In the genomic region with DNA sequence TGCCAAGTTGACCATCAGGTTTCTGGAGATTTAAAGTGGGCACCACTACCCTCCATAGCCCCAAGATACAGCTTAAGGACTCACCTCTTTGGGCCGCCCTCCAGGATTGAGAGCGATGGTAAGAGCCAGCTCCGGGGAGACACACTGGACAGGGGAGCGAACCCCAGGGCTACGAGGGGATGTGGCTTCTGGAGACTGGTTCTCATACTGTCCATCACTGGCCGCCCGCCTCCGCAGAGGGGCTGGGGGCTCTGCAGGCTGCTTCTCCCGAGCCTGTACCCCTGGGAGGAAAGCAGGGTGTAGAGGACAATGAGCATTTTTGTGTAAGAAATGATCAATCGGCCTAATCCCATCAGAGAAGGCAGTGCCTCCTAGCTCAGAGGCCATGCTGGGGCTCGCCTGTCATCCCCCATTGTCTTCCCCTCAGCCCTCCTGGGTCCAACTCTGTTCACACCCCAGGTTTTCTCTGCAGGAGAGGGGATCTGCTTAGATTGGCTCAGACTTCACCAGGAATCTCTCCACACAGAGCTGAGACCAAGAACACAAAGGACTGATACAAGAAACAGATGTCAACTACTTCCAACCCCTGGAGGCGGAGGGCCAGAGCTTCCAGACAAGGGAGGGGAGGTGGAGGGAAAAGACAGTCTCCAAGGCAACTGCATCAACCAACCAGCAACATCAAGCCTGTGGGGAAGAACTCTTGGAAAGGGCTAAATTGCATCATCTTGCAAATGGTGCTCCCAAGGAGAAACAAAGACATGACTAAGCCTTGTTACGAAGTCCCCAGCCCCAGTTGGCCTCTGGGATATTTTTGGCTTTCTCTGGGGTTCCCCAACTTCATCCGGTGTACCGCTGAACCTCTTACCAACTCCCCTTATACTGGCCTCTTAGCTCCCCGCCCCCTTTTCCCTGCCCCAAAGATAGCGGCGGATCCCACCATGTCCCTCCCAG, we compare ENCODE assay signal across 9 cellular contexts.
A peak's percentile ranks its signal among the peaks of the same experiment; 100 is the strongest.
DNase-seq lines count a peak whose midpoint lies in the region; ATAC-seq and TF ChIP-seq lines count a peak whose summit lies in the region.
"Had no signal": no experiment of that assay in that cellular context is flagged by ENCODE, and none has a peak within 500 bp of the region (broad histone marks: within the 10 kb centered on the region; RNA-seq: fewer than 3 reads in every experiment).

No MANE protein-coding gene starts in this region.

- peak; percentile 20 for ATAC-seq in left colon
- ATAC-seq in activated naive CD4-positive, alpha-beta T cell treated with anti-CD3 and anti-CD28 coated beads, Interleukin-2, amount 50 U/mL, for 72 hours: no peak
- ATAC-seq in HG03139 (IDR thresholded peaks at IDR 0.05; ENCODE audit: unreplicated experiment): no peak

- no peaks in the 10 kb centered on the region for H3K9me3 Mint-ChIP-seq in activated naive CD4-positive, alpha-beta T cell treated with anti-CD3 and anti-CD28 coated beads, Interleukin-2, amount 50 U/mL, for 72 hours

- H3K4me3 ChIP-seq in choroid plexus epithelial cell (ENCODE audit: low read depth, low read length) (no peak overlapping the region), subcutaneous abdominal adipose tissue (ENCODE audit: low read depth in 1 of 5, low read length in 5 of 5) (peak overlapping the region in 2 of 5 donors; percentile 15 to 25)

- H3K27ac Mint-ChIP-seq in activated naive CD4-positive, alpha-beta T cell treated with anti-CD3 and anti-CD28 coated beads, Interleukin-2, amount 50 U/mL, for 72 hours: no peak overlapping the region

- H3K36me3 ChIP-seq in subcutaneous abdominal adipose tissue (ENCODE audit: control insufficient read depth in 5 of 5, insufficient read depth in 5 of 5, low read length in 5 of 5): peaks cover 4 to 89% (median 79%) of the 10 kb centered on the region in 5 donors

- H3K4me1 ChIP-seq in subcutaneous abdominal adipose tissue (ENCODE audit: control insufficient read depth in 5 of 5, insufficient read depth in 5 of 5, low read length in 5 of 5): peaks cover 17 to 96% (median 88%) of the 10 kb centered on the region in 5 donors

- H3K36me3 Mint-ChIP-seq in activated naive CD4-positive, alpha-beta T cell treated with anti-CD3 and anti-CD28 coated beads, Interleukin-2, amount 50 U/mL, for 72 hours: no peaks in the 10 kb centered on the region

- TF ChIP-seq CTCF in choroid plexus epithelial cell (conservative IDR thresholded peaks at IDR 0.05; ENCODE audit: low read depth, low read length): no peak

- H3K9ac ChIP-seq in subcutaneous abdominal adipose tissue (ENCODE audit: low read length in 5 of 5): peak overlapping the region in 4 of 5 donors; percentile 4 to 97 (median 58)

- peak overlapping the region; percentile 92 for H3K27ac ChIP-seq in subcutaneous abdominal adipose tissue (ENCODE audit: low read depth, low read length)

- DNase-seq in LHCN-M2 (ENCODE audit: low read depth) (peak; percentile 77), choroid plexus epithelial cell (ENCODE audit: low read depth) (peak; percentile 74), left colon (peak in 1 of 2 donors; percentile 55), COLO668 (lab: John Stamatoyannopoulos, UW; ENCODE audit: unreplicated experiment) (no peak)
- DNase-seq in activated naive CD4-positive, alpha-beta T cell treated with anti-CD3 and anti-CD28 coated beads, Interleukin-2, amount 50 U/mL, for 72 hours (ENCODE audit: low spot score in 2 of 2): no peak
- no peak for DNase-seq in activated T-cell treated with anti-CD3 and anti-CD28 coated beads, Interleukin-2, amount 50 U/mL, for 1 hour
- DNase-seq: activated CD8-positive, alpha-beta memory T cell treated with anti-CD3 and anti-CD28 coated beads, Interleukin-2, amount 50 U/mL, for 48 hours had no signal

- H3K9me3 ChIP-seq in subcutaneous abdominal adipose tissue (ENCODE audit: control insufficient read depth in 5 of 5, low read length in 5 of 5): peaks cover 0 to 2% (median 0%) of the 10 kb centered on the region in 5 donors

- intact Hi-C loops in left colon (cut with DNase I, micrococcal nuclease): no loop called here

- H3K27me3 ChIP-seq in subcutaneous abdominal adipose tissue (ENCODE audit: control insufficient read depth in 5 of 5, insufficient read depth in 4 of 5, low read length in 5 of 5): peaks cover 0 to 4% (median 0%) of the 10 kb centered on the region in 5 donors

Comparison
In these comparisons a context has a peak if more than half of its experiments do, and no peak if none do; other contexts are left out.
1. DNase-seq: peak in LHCN-M2 (single experiment) and choroid plexus epithelial cell (single experiment); none in activated naive CD4-positive, alpha-beta T cell treated with anti-CD3 and anti-CD28 coated beads, Interleukin-2, amount 50 U/mL, for 72 hours (0 of 2), COLO668 (single experiment) and activated T-cell treated with anti-CD3 and anti-CD28 coated beads, Interleukin-2, amount 50 U/mL, for 1 hour (single experiment).